Comparison of ENCODE assay signal across 18 cellular contexts in genomic region chr11:78032090-78032489, GRCh38. TPM values are rescaled to one million over a fixed set of nuclear protein-coding genes. Genes with fewer than 3 reads are reported as not detected.
DNase-seq lines count a peak whose midpoint lies in the region; ATAC-seq and TF ChIP-seq lines count a peak whose summit lies in the region.
"Had no signal": no experiment of that assay in that cellular context is flagged by ENCODE, and none has a peak within 500 bp of the region (broad histone marks: within the 10 kb centered on the region; RNA-seq: fewer than 3 reads in every experiment).

No MANE protein-coding gene starts in this region.

- H3K36me3 ChIP-seq in BE2C (no peaks in the 10 kb centered on the region), body of pancreas (replicated peaks in 1 of 2; ENCODE audit: insufficient read depth in 1 of 2, low read depth in 2 of 2) (no peaks in the 10 kb centered on the region)
- H3K36me3 ChIP-seq: suprapubic skin had no signal

- H3K27ac ChIP-seq in body of pancreas = peak overlapping the region; percentile 26 to 76 (median 48)
- H3K27ac ChIP-seq: HL-60, suprapubic skin had no signal

- H3K27me3 Mint-ChIP-seq in T-cell = no peaks in the 10 kb centered on the region

- H3K4me3 ChIP-seq in BE2C (ENCODE audit: low read depth, low read length) (no peak overlapping the region), body of pancreas (no peak overlapping the region)
- H3K4me3 ChIP-seq: suprapubic skin had no signal

- peak; percentile 7 for ATAC-seq in GM21447 (IDR thresholded peaks at IDR 0.05; ENCODE audit: unreplicated experiment)
- ATAC-seq in body of pancreas = peak; percentile 20
- ATAC-seq in T-cell (replicated peaks in 1 of 4) = no peak
- ATAC-seq: esophagus mucosa, T-helper 17 cell had no signal

- TF ChIP-seq CTCF in BE2C (IDR thresholded peaks at IDR 0.05; ENCODE audit: low read depth, low read length) (no peak), body of pancreas (IDR thresholded peaks at IDR 0.05) (no peak)

- H3K36me3 Mint-ChIP-seq in T-cell = no peaks in the 10 kb centered on the region

- no peak overlapping the region for H3K27ac Mint-ChIP-seq in T-cell
- H3K27ac Mint-ChIP-seq: activated B cell treated with CpG ODN at 0.5 μM for 24 hours, T-helper 17 cell had no signal

- POLR2A ChIA-PET in T-cell (lab: Charles Lee) = no interaction called here

- H3K9me3 ChIP-seq in BE2C (no peaks in the 10 kb centered on the region), body of pancreas (no peaks in the 10 kb centered on the region)
- H3K9me3 ChIP-seq: suprapubic skin had no signal

- H3K27me3 ChIP-seq in BE2C (no peaks in the 10 kb centered on the region), body of pancreas (no peaks in the 10 kb centered on the region)
- H3K27me3 ChIP-seq: suprapubic skin had no signal

- no peak for TF ChIP-seq POLR2A in body of pancreas (IDR thresholded peaks at IDR 0.05)

- CTCF ChIA-PET in T-cell (lab: Charles Lee) = no interaction called here

- H3K9me3 Mint-ChIP-seq in T-cell = no peaks in the 10 kb centered on the region
- H3K9me3 Mint-ChIP-seq: activated B cell treated with CpG ODN at 0.5 μM for 24 hours had no signal

- H3K4me3 Mint-ChIP-seq in T-cell = no peak overlapping the region
- H3K4me3 Mint-ChIP-seq: activated B cell treated with CpG ODN at 0.5 μM for 24 hours, T-helper 17 cell had no signal

- DNase-seq in BE2C (peak; percentile 76), NCI-H446 treated with DMSO at 0.1 percent for 48 hours (lab: John Stamatoyannopoulos, UW) (peak; percentile 60), body of pancreas (peak; percentile 56 to 76 (median 70)), RKO (ENCODE audit: low spot score) (no peak), NCI-H82 treated with DMSO at 0.1 percent for 48 hours (lab: John Stamatoyannopoulos, UW; ENCODE audit: unreplicated experiment) (no peak), T-cell (no peak)
- no peak for DNase-seq in activated naive CD4-positive, alpha-beta T cell (lab: John Stamatoyannopoulos, UW)
- DNase-seq: activated B cell treated with CpG ODN at 0.5 μM for 24 hours; activated CD8-positive, alpha-beta memory T cell treated with anti-CD3 and anti-CD28 coated beads for 24 hours; COR-L47; NCI-H774; T-helper 17 cell had no signal

- intact Hi-C loops in body of pancreas (cut with DNase I) = no loop called here

- H3K4me1 ChIP-seq in BE2C (peaks cover 25% of the 10 kb centered on the region), body of pancreas (peaks cover 52% of the 10 kb centered on the region)

- no peaks in the 10 kb centered on the region for H3K4me1 Mint-ChIP-seq in T-cell
- H3K4me1 Mint-ChIP-seq: activated B cell treated with CpG ODN at 0.5 μM for 24 hours, T-helper 17 cell had no signal

RNA-seq across cellular contexts. Expression of gene KCTD14, which starts 9.0 kb away (rescaled TPM):
- 1.8 TPM for polyA plus RNA-seq in BE2C (2012; ENCODE audit: insufficient read depth, insufficient read length, low read depth)
- total RNA-seq in body of pancreas (10 to 100 TPM in 1 of 2 donors, 1 to 10 TPM in 1; 7.6 to 12.2 TPM), T-cell (under 1 TPM in 3 of 5 donors, not detected in 2; 0.18 to 0.30 (median 0.23) TPM)

RNA-seq across cellular contexts. Expression of gene THRSP, which starts 31.6 kb away (rescaled TPM):
- not detected for polyA plus RNA-seq in BE2C (2012; ENCODE audit: insufficient read depth, insufficient read length, low read depth)
- total RNA-seq in body of pancreas (1 to 10 TPM in 1 of 2 donors, not detected in 1; 6.6 TPM), T-cell (not detected)
- total RNA-seq: activated B cell treated with CpG ODN at 0.5 μM for 24 hours, esophagus mucosa, glomerular endothelial cell, LHCN-M2, T-helper 17 cell had no signal

RNA-seq across cellular contexts. Expression of gene INTS4, which starts 37.6 kb away (rescaled TPM):
- 56.4 TPM for polyA plus RNA-seq in BE2C (2012; ENCODE audit: insufficient read depth, insufficient read length, low read depth)
- 10 to 100 TPM; 22.7 to 30.9 TPM for total RNA-seq in body of pancreas
- total RNA-seq in T-cell = 10 to 100 TPM; 57.5 to 79.2 (median 62.6) TPM

RNA-seq across cellular contexts. Expression of gene NDUFC2, which starts 47.6 kb away (rescaled TPM):
- polyA plus RNA-seq in BE2C (2012; ENCODE audit: insufficient read depth, insufficient read length, low read depth) = 402 TPM
- total RNA-seq in body of pancreas (10 to 100 TPM; 53.7 to 62.0 TPM), T-cell (10 to 100 TPM; 40.8 to 93.8 (median 88.1) TPM)

Comparison
In these comparisons a context has a peak if more than half of its experiments do, and no peak if none do; other contexts are left out.
1. DNase-seq: peak in BE2C (single experiment), NCI-H446 treated with DMSO at 0.1 percent for 48 hours (single experiment) and body of pancreas (4 of 4); none in RKO (single experiment), NCI-H82 treated with DMSO at 0.1 percent for 48 hours (single experiment), activated naive CD4-positive, alpha-beta T cell (0 of 4) and T-cell (0 of 34).
2. ATAC-seq: peak in GM21447 (single experiment) and body of pancreas (single experiment); none in T-cell (0 of 4).
3. RNA of gene KCTD14, which starts 9.0 kb away (total RNA-seq): 7.6 to 12.2 TPM in body of pancreas; 0.18 to 0.30 TPM in T-cell; every median in the first group is over 4 times any median in the second.